Comparison of ENCODE assay signal across 1 cellular context in the genomic region with DNA sequence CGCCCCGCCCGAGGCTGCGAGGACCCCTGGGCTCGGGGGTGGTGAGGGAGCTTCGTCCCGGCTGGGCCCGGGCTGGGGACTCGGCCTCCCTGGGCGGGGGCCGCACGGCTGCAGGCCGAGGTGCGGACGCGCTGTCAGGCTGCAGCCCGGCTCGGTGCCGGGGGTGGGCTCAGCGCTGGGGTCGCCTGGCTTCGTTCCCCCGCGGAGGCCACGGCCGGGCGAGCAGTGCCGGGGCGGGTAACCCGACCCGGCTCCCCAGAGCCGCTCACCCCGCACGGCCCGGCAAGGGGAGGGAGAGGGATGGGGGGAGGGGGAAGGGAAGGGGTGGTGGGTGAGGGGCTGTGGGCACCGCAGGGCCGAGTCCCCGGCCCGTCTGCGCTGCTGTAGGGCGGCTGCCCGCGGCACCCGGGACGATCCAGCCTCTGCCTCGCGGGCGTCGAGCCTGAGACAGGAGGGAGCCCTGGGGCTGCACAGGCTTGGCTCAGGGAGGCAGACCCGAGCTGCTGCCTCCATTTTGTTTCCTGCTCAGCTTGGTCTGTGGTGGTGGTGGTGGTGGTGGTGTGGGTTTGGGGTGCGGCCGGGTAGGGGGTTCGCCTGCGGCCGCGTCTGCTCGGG.
TF ChIP-seq lines count a peak whose summit lies in the region.

No MANE protein-coding gene starts in this region.

TF ChIP-seq in endothelial cell of umbilical vein, 7 proteins besides CTCF, POLR2A, EP300 and RAD21:
- TF ChIP-seq EZH2 (IDR thresholded peaks at IDR 0.05; ENCODE audit: borderline replicate concordance, low read depth, low read length, severe bottlenecking) (no peak), FOS (IDR thresholded peaks at IDR 0.05; ENCODE audit: borderline replicate concordance, insufficient read depth, low read length) (no peak), POLR2AphosphoS5 (IDR thresholded peaks at IDR 0.05; ENCODE audit: insufficient read depth, low read depth, low read length) (no peak), JUN (IDR thresholded peaks at IDR 0.05; ENCODE audit: borderline replicate concordance, insufficient read depth, insufficient read length, low read depth) (no peak), MYC (IDR thresholded peaks at IDR 0.05; ENCODE audit: low read depth, low read length) (no peak), MAX (IDR thresholded peaks at IDR 0.05; ENCODE audit: insufficient read depth, insufficient read length) (no peak), GATA2 (IDR thresholded peaks at IDR 0.05; ENCODE audit: insufficient read depth, insufficient read length, low read depth, low read length) (no peak)
